Comparison of ENCODE assay signal across 11 cellular contexts in genomic region chr16:60204221-60204620, GRCh38.
"Had no signal": no experiment of that assay in that cellular context is flagged by ENCODE, and none has a peak within 500 bp of the region (broad histone marks: within the 10 kb centered on the region; RNA-seq: fewer than 3 reads in every experiment).

No MANE protein-coding gene starts in this region.

- H3K4me1 ChIP-seq: prostate gland, right lobe of liver had no signal

- H3K4me3 ChIP-seq: prostate gland, right lobe of liver had no signal

- H3K9me3 ChIP-seq: prostate gland, right lobe of liver had no signal

- H3K27me3 ChIP-seq: right lobe of liver had no signal

- H3K36me3 ChIP-seq: prostate gland, right lobe of liver had no signal

- H3K27ac ChIP-seq: prostate gland, right lobe of liver had no signal

- ATAC-seq: activated CD4-positive, CD25-positive, alpha-beta regulatory T cell treated with anti-CD3 and anti-CD28 coated beads, Interleukin-2, amount 50 U/mL, for 24 hours; naive thymus-derived CD8-positive, alpha-beta T cell; right lobe of liver had no signal

- DNase-seq: activated effector memory CD4-positive, alpha-beta T cell treated with anti-CD3 and anti-CD28 coated beads, Interleukin-2, amount 50 U/mL, for 16 hours; aorta; hypothalamus; kidney glomerular epithelial cell; naive thymus-derived CD8-positive, alpha-beta T cell; nucleus accumbens; right lobe of liver; stimulated activated naive CD4-positive, alpha-beta T cell; trophoblast cell had no signal
